Comparison of ENCODE assay signal across 22 cellular contexts in the genomic region with DNA sequence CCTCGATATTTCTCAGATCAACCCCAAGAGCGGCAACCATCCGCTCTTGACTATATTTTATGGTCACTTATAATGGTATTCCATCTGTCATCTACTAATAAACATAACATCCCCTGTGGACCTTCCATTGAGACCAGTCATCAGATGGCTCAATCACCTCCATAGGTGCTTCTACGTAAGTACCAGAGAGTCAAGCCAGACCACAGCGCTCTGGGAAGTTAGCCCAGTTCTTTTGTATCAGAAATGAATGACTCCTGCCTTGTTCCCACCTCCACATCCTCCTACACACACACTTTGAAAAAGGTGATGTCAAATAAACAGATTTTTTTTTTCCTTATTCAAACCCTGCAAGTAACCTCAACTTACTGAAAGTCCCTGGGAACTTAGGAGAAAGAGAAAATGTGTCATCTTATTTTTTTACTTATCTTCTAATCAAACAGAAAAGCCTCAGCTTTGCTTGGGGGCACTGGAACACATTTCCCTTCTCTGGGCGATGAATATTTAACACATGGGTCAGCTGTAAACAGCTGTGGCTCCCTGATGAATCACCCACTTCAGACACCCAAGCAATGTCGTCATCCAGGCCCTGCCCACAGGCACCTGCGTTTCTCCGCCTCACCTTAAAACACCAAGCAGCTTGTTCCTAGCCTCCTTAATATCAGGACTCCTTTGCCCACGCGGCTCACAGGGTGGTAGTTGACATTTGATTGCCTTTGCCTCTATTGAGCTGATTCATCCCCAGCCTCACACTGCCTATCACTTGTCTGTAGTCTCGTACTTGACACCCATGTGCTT.
DNase-seq lines count a peak whose midpoint lies in the region; ATAC-seq and TF ChIP-seq lines count a peak whose summit lies in the region.
"Had no signal": no experiment of that assay in that cellular context is flagged by ENCODE, and none has a peak within 500 bp of the region (broad histone marks: within the 10 kb centered on the region; RNA-seq: fewer than 3 reads in every experiment).

No MANE protein-coding gene starts in this region.

- peaks cover 40% of the 10 kb centered on the region for H3K4me1 Mint-ChIP-seq in dendritic cell treated with granulocyte-macrophage colony-stimulating factor and Interleukin-4, amounts not matched to agents 40 ng/mL and 50 ng/mL, for 4 days (ENCODE audit: low read depth)
- H3K4me1 Mint-ChIP-seq: activated naive CD4-positive, alpha-beta T cell treated with anti-CD3 and anti-CD28 coated beads, Interleukin-2, amount 50 U/mL, for 24 hours; T-cell had no signal

- H3K79me2 ChIP-seq in osteoblast (ENCODE audit: insufficient read depth, low read length) (no peaks in the 10 kb centered on the region), MM.1S (ENCODE audit: low read length) (no peaks in the 10 kb centered on the region)

- H3K4me1 ChIP-seq in osteoblast (ENCODE audit: insufficient read depth, low read length) (no peaks in the 10 kb centered on the region), MM.1S (ENCODE audit: low read length) (peaks cover under 1% of the 10 kb centered on the region; the same call in 1 of the 2 replicates)
- no peaks in the 10 kb centered on the region for H3K4me1 ChIP-seq in effector memory CD4-positive, alpha-beta T cell (ENCODE audit: control insufficient read depth, insufficient read depth, low read length, poor library complexity, severe bottlenecking)

- peak overlapping the region; percentile 58 for H3K27ac Mint-ChIP-seq in dendritic cell treated with granulocyte-macrophage colony-stimulating factor and Interleukin-4, amounts not matched to agents 40 ng/mL and 50 ng/mL, for 4 days
- H3K27ac Mint-ChIP-seq: activated B cell treated with CpG ODN at 0.5 μM for 24 hours; activated naive CD4-positive, alpha-beta T cell treated with anti-CD3 and anti-CD28 coated beads, Interleukin-2, amount 50 U/mL, for 24 hours; T-cell; type B pancreatic cell had no signal

- no peaks in the 10 kb centered on the region for H3K36me3 ChIP-seq in osteoblast (ENCODE audit: insufficient read depth, low read length)
- H3K36me3 ChIP-seq in effector memory CD4-positive, alpha-beta T cell (ENCODE audit: control insufficient read depth, insufficient read depth, low read length): no peaks in the 10 kb centered on the region
- no peaks in the 10 kb centered on the region for H3K36me3 ChIP-seq in MM.1S (replicated peaks; ENCODE audit: insufficient read depth, low read length)

- H3K4me2 ChIP-seq in osteoblast (ENCODE audit: insufficient read depth, low read length): no peak overlapping the region
- no peak overlapping the region for H3K4me2 ChIP-seq in MM.1S (ENCODE audit: low read depth, low read length)

- no peaks in the 10 kb centered on the region for H3K9me2 ChIP-seq in MM.1S (replicated peaks; ENCODE audit: insufficient read depth, low read length)

- no peak overlapping the region for H2AFZ ChIP-seq in osteoblast (ENCODE audit: low read length)
- no peak overlapping the region for H2AFZ ChIP-seq in MM.1S (ENCODE audit: low read length)

- intact Hi-C loops in dendritic cell treated with granulocyte-macrophage colony-stimulating factor and Interleukin-4, amounts not matched to agents 40 ng/mL and 50 ng/mL, for 4 days (cut with micrococcal nuclease): no loop called here

- H3K9me3 Mint-ChIP-seq in dendritic cell treated with granulocyte-macrophage colony-stimulating factor and Interleukin-4, amounts not matched to agents 40 ng/mL and 50 ng/mL, for 4 days: peaks cover 22% of the 10 kb centered on the region

- DNase-seq in NCI-H1417 (lab: John Stamatoyannopoulos, UW) (peak in 2 of 3 experiments; percentile 2 to 3), NCI-H1417 treated with DMSO at 0.1 percent for 48 hours (lab: John Stamatoyannopoulos, UW) (no peak), NCI-H2029 treated with DMSO at 0.1 percent for 48 hours (lab: John Stamatoyannopoulos, UW) (peak; percentile 53), osteoblast (ENCODE audit: insufficient read length, low spot score, missing footprints) (peak; percentile 67), MM.1S (no peak)
- DNase-seq in effector memory CD4-positive, alpha-beta T cell: no peak
- DNase-seq: activated B cell treated with CpG ODN at 0.5 μM for 24 hours; activated CD8-positive, alpha-beta memory T cell treated with anti-CD3 and anti-CD28 coated beads, Interleukin-2, amount 50 U/mL, for 4 hours; central memory CD4-positive, alpha-beta T cell; glutamatergic neuron; left colon; naive B cell; NCI-H345; stimulated activated CD4-positive, alpha-beta T cell treated with anti-CD3 and anti-CD28 coated beads, Interleukin-2, amount 100 ng/mL, for 48 hours; T-cell had no signal

- TF ChIP-seq CTCF in osteoblast (IDR thresholded peaks at IDR 0.05; ENCODE audit: extremely low read depth, low read depth, low read length) (no peak), MM.1S (IDR thresholded peaks at IDR 0.05; ENCODE audit: low read length) (no peak)

- no peaks in the 10 kb centered on the region for H4K20me1 ChIP-seq in osteoblast (ENCODE audit: insufficient read depth, low read length)
- no peaks in the 10 kb centered on the region for H4K20me1 ChIP-seq in MM.1S (ENCODE audit: insufficient read depth, low read length)

- H3K4me3 Mint-ChIP-seq in dendritic cell treated with granulocyte-macrophage colony-stimulating factor and Interleukin-4, amounts not matched to agents 40 ng/mL and 50 ng/mL, for 4 days: no peak overlapping the region
- H3K4me3 Mint-ChIP-seq: activated B cell treated with CpG ODN at 0.5 μM for 24 hours; activated naive CD4-positive, alpha-beta T cell treated with anti-CD3 and anti-CD28 coated beads, Interleukin-2, amount 50 U/mL, for 24 hours; naive B cell; T-cell; type B pancreatic cell had no signal

- no peak overlapping the region for H3K4me3 ChIP-seq in osteoblast (ENCODE audit: insufficient read depth, low read length)
- H3K4me3 ChIP-seq in effector memory CD4-positive, alpha-beta T cell (ENCODE audit: insufficient read depth, low read depth, low read length, poor library complexity, severe bottlenecking): no peak overlapping the region
- no peak overlapping the region for H3K4me3 ChIP-seq in MM.1S (ENCODE audit: low read length)

- H3K36me3 Mint-ChIP-seq in dendritic cell treated with granulocyte-macrophage colony-stimulating factor and Interleukin-4, amounts not matched to agents 40 ng/mL and 50 ng/mL, for 4 days (ENCODE audit: low read depth): peaks cover 7% of the 10 kb centered on the region
- H3K36me3 Mint-ChIP-seq: T-cell, type B pancreatic cell had no signal

- no peak for ATAC-seq in GM21447 (IDR thresholded peaks at IDR 0.05; ENCODE audit: unreplicated experiment)
- ATAC-seq: left colon, Panc1, T-cell had no signal

- H3F3A ChIP-seq in MM.1S (ENCODE audit: insufficient read depth, low read length): no peaks in the 10 kb centered on the region

- H3K9me3 ChIP-seq in osteoblast (ENCODE audit: low read depth, low read length): peaks cover 3% of the 10 kb centered on the region
- no peaks in the 10 kb centered on the region for H3K9me3 ChIP-seq in effector memory CD4-positive, alpha-beta T cell (ENCODE audit: control insufficient read depth, low read length)
- H3K9me3 ChIP-seq in MM.1S (replicated peaks; ENCODE audit: insufficient read depth, low read length): no peaks in the 10 kb centered on the region

- H3K27me3 ChIP-seq in osteoblast (ENCODE audit: insufficient read depth, low read length): no peaks in the 10 kb centered on the region
- no peaks in the 10 kb centered on the region for H3K27me3 ChIP-seq in effector memory CD4-positive, alpha-beta T cell (replicated peaks; ENCODE audit: control insufficient read depth, insufficient read depth, low read length, poor library complexity, severe bottlenecking)
- H3K27me3 ChIP-seq in MM.1S (replicated peaks; ENCODE audit: insufficient read depth, low read length): no peaks in the 10 kb centered on the region

- H3K27ac ChIP-seq in osteoblast (ENCODE audit: low read depth, low read length): no peak overlapping the region
- no peak overlapping the region for H3K27ac ChIP-seq in effector memory CD4-positive, alpha-beta T cell (ENCODE audit: insufficient read depth, low read length, poor library complexity, severe bottlenecking)
- H3K27ac ChIP-seq in MM.1S (ENCODE audit: low read length): no peak overlapping the region
- H3K27ac ChIP-seq: 22Rv1, C4-2B had no signal

- H3K27me3 Mint-ChIP-seq in dendritic cell treated with granulocyte-macrophage colony-stimulating factor and Interleukin-4, amounts not matched to agents 40 ng/mL and 50 ng/mL, for 4 days: peaks cover 5% of the 10 kb centered on the region
- H3K27me3 Mint-ChIP-seq: activated B cell treated with CpG ODN at 0.5 μM for 24 hours had no signal

- H3K9ac ChIP-seq in MM.1S (ENCODE audit: low read length): no peak overlapping the region

Comparison
In these comparisons a context has a peak if more than half of its experiments do, and no peak if none do; other contexts are left out.
1. DNase-seq: peak in NCI-H1417 (2 of 3), NCI-H2029 treated with DMSO at 0.1 percent for 48 hours (single experiment) and osteoblast (single experiment); none in NCI-H1417 treated with DMSO at 0.1 percent for 48 hours (single experiment), effector memory CD4-positive, alpha-beta T cell (0 of 3) and MM.1S (single experiment).